In genomic region chr7:129091484-129092002, GRCh38 we compare ENCODE assay signal across 8 cellular contexts. TPM values are rescaled to one million over a fixed set of nuclear protein-coding genes. Genes with fewer than 3 reads are reported as not detected.
DNase-seq lines count a peak whose midpoint lies in the region; ATAC-seq, FAIRE-seq and TF ChIP-seq lines count a peak whose summit lies in the region.

No MANE protein-coding gene starts in this region.

- no peak overlapping the region for H3K14ac ChIP-seq in mesenchymal stem cell (ENCODE audit: low read length in 2 of 2)

- no peak overlapping the region for H2AFZ ChIP-seq in mesenchymal stem cell (ENCODE audit: low read depth, low read length)

- H2BK15ac ChIP-seq in mesenchymal stem cell (ENCODE audit: low read depth, poor library complexity, severe bottlenecking), result no peak overlapping the region

- peaks cover 4% of the 10 kb centered on the region for H3K4me1 ChIP-seq in mesenchymal stem cell (ENCODE audit: control insufficient read depth, insufficient read depth, low read depth, low read length)

- no peak overlapping the region for H4K8ac ChIP-seq in mesenchymal stem cell (ENCODE audit: low read length)

- peaks cover 0 to 9% of the 10 kb centered on the region in 2 donors for H3K27me3 Mint-ChIP-seq in effector memory CD8-positive, alpha-beta T cell

- H3K4me1 Mint-ChIP-seq in effector memory CD8-positive, alpha-beta T cell (ENCODE audit: low read depth in 2 of 2), result peaks cover 8 to 13% of the 10 kb centered on the region in 2 donors

- H3K27me3 ChIP-seq in mesenchymal stem cell (ENCODE audit: control insufficient read depth in 1 of 2, insufficient read depth in 1 of 2, low read length in 2 of 2), result peaks cover 4 to 20% of the 10 kb centered on the region in 2 experiments

- H3K36me3 Mint-ChIP-seq in effector memory CD8-positive, alpha-beta T cell (ENCODE audit: insufficient read depth), result peaks cover 3% of the 10 kb centered on the region

- peak; percentile 49 for DNase-seq in GM12891 (ENCODE audit: insufficient read length, low spot score)
- DNase-seq in HK-2 (ENCODE audit: unreplicated experiment), result peak; percentile 88
- peak; percentile 70 for DNase-seq in NCI-H774 (lab: John Stamatoyannopoulos, UW)
- DNase-seq in activated CD8-positive, alpha-beta memory T cell treated with anti-CD3 and anti-CD28 coated beads for 1 hour (ENCODE audit: extremely low read depth in 1 of 2, low read depth in 1 of 2), result peak; percentile 63 to 75
- DNase-seq in effector memory CD8-positive, alpha-beta T cell, result peak; percentile 82 to 90 (median 85)
- DNase-seq in mesenchymal stem cell, result peak; percentile 65
- peak; percentile 73 for DNase-seq in stimulated activated CD8-positive, alpha-beta memory T cell treated with anti-CD3 and anti-CD28 coated beads, Interleukin-15, amount 100 ng/mL, for 48 hours (ENCODE audit: low read depth in 2 of 2)

- H2BK5ac ChIP-seq in mesenchymal stem cell (ENCODE audit: low read depth, low read length, poor library complexity, severe bottlenecking), result no peak overlapping the region

- H3K36me3 ChIP-seq in mesenchymal stem cell (ENCODE audit: control insufficient read depth in 1 of 2, insufficient read depth in 2 of 2, low read depth in 1 of 2, low read length in 2 of 2), result no peaks in the 10 kb centered on the region

- no peaks in the 10 kb centered on the region for H3K9me3 ChIP-seq in mesenchymal stem cell (ENCODE audit: control insufficient read depth, low read length)

- no peak overlapping the region for H3K4me3 Mint-ChIP-seq in effector memory CD8-positive, alpha-beta T cell

- no peak overlapping the region for H4K91ac ChIP-seq in mesenchymal stem cell (ENCODE audit: low read length)

- no peak overlapping the region for H3K18ac ChIP-seq in mesenchymal stem cell (ENCODE audit: low read depth in 1 of 2, low read length in 2 of 2)

- no peak for TF ChIP-seq POLR2A in GM12891 (IDR thresholded peaks at IDR 0.05; ENCODE audit: low read depth, low read length)

- H2AK5ac ChIP-seq in mesenchymal stem cell (ENCODE audit: low read length, severe bottlenecking), result no peak overlapping the region

- no peak overlapping the region for H2BK12ac ChIP-seq in mesenchymal stem cell (ENCODE audit: low read length in 2 of 2)

- H3K79me1 ChIP-seq in mesenchymal stem cell (replicated peaks; ENCODE audit: low read length, poor library complexity, severe bottlenecking), result no peaks in the 10 kb centered on the region

- no peak overlapping the region for H3K4ac ChIP-seq in mesenchymal stem cell (ENCODE audit: low read depth in 1 of 2, low read length in 2 of 2)

- no peak overlapping the region for H3K9ac ChIP-seq in mesenchymal stem cell (ENCODE audit: low read length)

- H3K27ac ChIP-seq in mesenchymal stem cell (ENCODE audit: low read length, poor library complexity, severe bottlenecking), result no peak overlapping the region

- ATAC-seq in effector memory CD8-positive, alpha-beta T cell (replicated peaks), result peak; percentile 90
- ATAC-seq in GM19395 (IDR thresholded peaks at IDR 0.05; ENCODE audit: unreplicated experiment), result no peak

- peak; percentile 94 for FAIRE-seq in GM12891 (lab: Jason Lieb, UNC)

- H3K9me3 Mint-ChIP-seq in effector memory CD8-positive, alpha-beta T cell, result no peaks in the 10 kb centered on the region

- WGBS in mesenchymal stem cell, result 14% methylated on average over 11 of the region's 11 CpGs

- peak overlapping the region; percentile 44 for H3K4me2 ChIP-seq in mesenchymal stem cell (ENCODE audit: low read length, poor library complexity, severe bottlenecking)

- no peak overlapping the region for H3K23ac ChIP-seq in mesenchymal stem cell (ENCODE audit: low read length in 2 of 2)

- no peak overlapping the region for H3K27ac Mint-ChIP-seq in effector memory CD8-positive, alpha-beta T cell

- no peak overlapping the region for H3K4me3 ChIP-seq in mesenchymal stem cell (ENCODE audit: insufficient read depth in 1 of 2, low read depth in 1 of 2, low read length in 2 of 2)

- H2BK120ac ChIP-seq in mesenchymal stem cell (ENCODE audit: low read depth, low read length), result no peak overlapping the region

TF ChIP-seq in GM12891, 5 proteins besides CTCF, POLR2A, EP300 and RAD21:
- no peak for TF ChIP-seq PAX5 (IDR thresholded peaks at IDR 0.05; ENCODE audit: insufficient read depth, low read length, severe bottlenecking)
- peak; percentile 67 for TF ChIP-seq POU2F2 (IDR thresholded peaks at IDR 0.05; ENCODE audit: low read depth, low read length)
- peak; percentile 48 for TF ChIP-seq SPI1 (IDR thresholded peaks at IDR 0.05; ENCODE audit: low read depth, low read length)
- no peak for TF ChIP-seq POLR2AphosphoS5 (IDR thresholded peaks at IDR 0.05; ENCODE audit: low read depth, low read length)
- TF ChIP-seq TAF1 (IDR thresholded peaks at IDR 0.05; ENCODE audit: low read depth, low read length), result no peak
TF ChIP-seq in GM12891: peak in this region for 2.

RNA-seq across cellular contexts. Expression of gene TNPO3, which starts 36.6 kb away (rescaled TPM):
- polyA plus RNA-seq in GM12891 (2012; ENCODE audit: low read depth, missing spikeins), result 42.7 TPM
- 29.1 TPM for polyA plus RNA-seq in mesenchymal stem cell (2013, experiment 1 of 2)
- polyA plus RNA-seq in mesenchymal stem cell (2013, experiment 2 of 2), result 28.8 TPM

RNA-seq across cellular contexts. Expression of gene TSPAN33, which starts 53.0 kb away (rescaled TPM):
- polyA plus RNA-seq in GM12891 (2012; ENCODE audit: low read depth, missing spikeins), result 224 TPM
- polyA plus RNA-seq in mesenchymal stem cell (2013, experiment 1 of 2), result 0.43 TPM
- 0.40 TPM for polyA plus RNA-seq in mesenchymal stem cell (2013, experiment 2 of 2)
